In the genomic region with DNA sequence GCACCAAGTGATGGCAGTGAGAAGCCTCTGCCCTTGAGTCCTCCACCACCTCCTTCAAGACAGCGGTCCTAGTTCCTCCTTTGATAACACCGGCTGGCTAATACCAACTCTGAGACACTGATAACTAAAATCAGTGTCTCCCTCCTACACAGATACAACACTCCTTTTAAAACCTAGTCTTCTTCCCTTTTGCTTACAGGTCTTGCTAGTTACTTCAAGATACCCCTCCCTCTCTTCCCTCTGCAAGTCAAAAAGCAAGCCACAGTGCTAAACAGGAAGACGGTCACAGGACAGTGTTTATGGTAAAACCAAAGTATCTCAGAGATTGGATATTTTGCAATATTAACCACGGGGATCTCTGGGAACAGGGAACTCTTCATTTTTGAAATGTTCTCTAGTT, we compare ENCODE assay signal across 9 cellular contexts. TPM values are rescaled to one million over a fixed set of nuclear protein-coding genes. Genes with fewer than 3 reads are reported as not detected.
DNase-seq lines count a peak whose midpoint lies in the region; ATAC-seq and TF ChIP-seq lines count a peak whose summit lies in the region.
"Had no signal": no experiment of that assay in that cellular context is flagged by ENCODE, and none has a peak within 500 bp of the region (broad histone marks: within the 10 kb centered on the region; RNA-seq: fewer than 3 reads in every experiment).

No MANE protein-coding gene starts in this region.

- no peaks in the 10 kb centered on the region for H3K27me3 ChIP-seq in right atrium auricular region
- H3K27me3 ChIP-seq in right cardiac atrium (ENCODE audit: control insufficient read depth, insufficient read depth): no peaks in the 10 kb centered on the region
- peaks cover 0 to 20% of the 10 kb centered on the region in 2 donors for H3K27me3 ChIP-seq in left lung
- no peaks in the 10 kb centered on the region for H3K27me3 ChIP-seq in upper lobe of right lung

- H3K4me3 Mint-ChIP-seq in activated CD4-positive, alpha-beta memory T cell treated with anti-CD3 and anti-CD28 coated beads, Interleukin-2, amount 10 ng/mL, durations not matched to agents 7 days and 5 days: no peak overlapping the region

- H3K4me3 ChIP-seq in right atrium auricular region (no peak overlapping the region), right cardiac atrium (ENCODE audit: low read length) (no peak overlapping the region), left lung (no peak overlapping the region), upper lobe of right lung (no peak overlapping the region)

- no peaks in the 10 kb centered on the region for H3K9me3 ChIP-seq in right atrium auricular region
- no peaks in the 10 kb centered on the region for H3K9me3 ChIP-seq in right cardiac atrium (ENCODE audit: control insufficient read depth, low read length)
- no peaks in the 10 kb centered on the region for H3K9me3 ChIP-seq in left lung
- H3K9me3 ChIP-seq in upper lobe of right lung: no peaks in the 10 kb centered on the region

- DNase-seq in right atrium auricular region (ENCODE audit: low spot score) (no peak), right cardiac atrium (no peak), left lung (no peak), upper lobe of right lung (no peak), putamen (ENCODE audit: low spot score) (no peak)
- no peak for DNase-seq in activated CD4-positive, alpha-beta memory T cell treated with anti-CD3 and anti-CD28 coated beads, Interleukin-2, amount 10 ng/mL, durations not matched to agents 7 days and 5 days
- DNase-seq: NCI-H1436 treated with DMSO at 0.1 percent for 48 hours had no signal

- H3K27me3 Mint-ChIP-seq in activated CD4-positive, alpha-beta memory T cell treated with anti-CD3 and anti-CD28 coated beads, Interleukin-2, amount 10 ng/mL, durations not matched to agents 7 days and 5 days: no peaks in the 10 kb centered on the region

- intact Hi-C loops in right cardiac atrium (cut with DNase I) (loop anchor here in 1 of 4 donors (5.0 kb wide), 1 partner anchor 38 kb away; no protein-coding TSS in a partner anchor), left lung (cut with DNase I) (no loop called here), upper lobe of right lung (cut with DNase I) (no loop called here)

- TF ChIP-seq CTCF in right atrium auricular region (IDR thresholded peaks at IDR 0.05) (no peak), left lung (IDR thresholded peaks at IDR 0.05) (no peak), upper lobe of right lung (IDR thresholded peaks at IDR 0.05) (no peak)

- H3K9me3 Mint-ChIP-seq in activated CD4-positive, alpha-beta memory T cell treated with anti-CD3 and anti-CD28 coated beads, Interleukin-2, amount 10 ng/mL, durations not matched to agents 7 days and 5 days: no peaks in the 10 kb centered on the region

- 43% methylated on average over 4 of the region's 4 CpGs for WGBS in right cardiac atrium

- H3K4me1 Mint-ChIP-seq in activated CD4-positive, alpha-beta memory T cell treated with anti-CD3 and anti-CD28 coated beads, Interleukin-2, amount 10 ng/mL, durations not matched to agents 7 days and 5 days: peaks cover 41% of the 10 kb centered on the region

- peak overlapping the region; percentile 42 to 44 for H3K27ac ChIP-seq in right atrium auricular region
- no peak overlapping the region for H3K27ac ChIP-seq in right cardiac atrium (ENCODE audit: low read length)
- peak overlapping the region; percentile 24 to 65 for H3K27ac ChIP-seq in left lung
- H3K27ac ChIP-seq in upper lobe of right lung: peak overlapping the region; percentile 58

- H3K36me3 Mint-ChIP-seq in activated CD4-positive, alpha-beta memory T cell treated with anti-CD3 and anti-CD28 coated beads, Interleukin-2, amount 10 ng/mL, durations not matched to agents 7 days and 5 days (ENCODE audit: low read depth): peaks cover 30% of the 10 kb centered on the region

- peak overlapping the region; percentile 33 for H3K27ac Mint-ChIP-seq in activated CD4-positive, alpha-beta memory T cell treated with anti-CD3 and anti-CD28 coated beads, Interleukin-2, amount 10 ng/mL, durations not matched to agents 7 days and 5 days

- CTCF ChIA-PET in activated CD4-positive, alpha-beta memory T cell treated with anti-CD3 and anti-CD28 coated beads, Interleukin-2, amount 10 ng/mL, durations not matched to agents 7 days and 5 days (lab: Charles Lee): no interaction called here

- ATAC-seq in right cardiac atrium: no peak
- no peak for ATAC-seq in left lung
- ATAC-seq in upper lobe of right lung: peak; percentile 48
- ATAC-seq in HG02678 (IDR thresholded peaks at IDR 0.05; ENCODE audit: unreplicated experiment): no peak
- no peak for ATAC-seq in GM21825 (IDR thresholded peaks at IDR 0.05; ENCODE audit: unreplicated experiment)

- H3K4me1 ChIP-seq in right atrium auricular region (peaks cover 0 to 74% of the 10 kb centered on the region in 2 donors), right cardiac atrium (ENCODE audit: control insufficient read depth, insufficient read depth, low read length) (peaks cover 13% of the 10 kb centered on the region), left lung (peaks cover 0 to 35% of the 10 kb centered on the region in 2 donors), upper lobe of right lung (peaks cover 35% of the 10 kb centered on the region)

- POLR2A ChIA-PET in activated CD4-positive, alpha-beta memory T cell treated with anti-CD3 and anti-CD28 coated beads, Interleukin-2, amount 10 ng/mL, durations not matched to agents 7 days and 5 days (lab: Charles Lee): no interaction called here

- H3K36me3 ChIP-seq in right atrium auricular region (peaks cover 27% of the 10 kb centered on the region), left lung (peaks cover 0 to 21% of the 10 kb centered on the region in 2 donors), upper lobe of right lung (peaks cover 26% of the 10 kb centered on the region)

RNA-seq across cellular contexts. Expression of gene AKR1B1, which starts 4.6 kb away (rescaled TPM):
- total RNA-seq in right atrium auricular region: 100 to 1,000 TPM in 1 of 2 donors, 10 to 100 TPM in 1; 69.1 to 261 TPM
- 100 to 1,000 TPM; 133 to 191 (median 159) TPM for total RNA-seq in right cardiac atrium
- polyA plus RNA-seq in right cardiac atrium: 211 TPM
- total RNA-seq in activated CD4-positive, alpha-beta memory T cell treated with anti-CD3 and anti-CD28 coated beads, Interleukin-2, amount 10 ng/mL, durations not matched to agents 7 days and 5 days: 10 to 100 TPM; 89.5 to 89.9 TPM
- total RNA-seq in left lung: 10 to 100 TPM; 79.1 to 85.0 TPM
- total RNA-seq in upper lobe of right lung: 91.8 TPM
